Comparison of ENCODE assay signal across 7 cellular contexts in the genomic region with DNA sequence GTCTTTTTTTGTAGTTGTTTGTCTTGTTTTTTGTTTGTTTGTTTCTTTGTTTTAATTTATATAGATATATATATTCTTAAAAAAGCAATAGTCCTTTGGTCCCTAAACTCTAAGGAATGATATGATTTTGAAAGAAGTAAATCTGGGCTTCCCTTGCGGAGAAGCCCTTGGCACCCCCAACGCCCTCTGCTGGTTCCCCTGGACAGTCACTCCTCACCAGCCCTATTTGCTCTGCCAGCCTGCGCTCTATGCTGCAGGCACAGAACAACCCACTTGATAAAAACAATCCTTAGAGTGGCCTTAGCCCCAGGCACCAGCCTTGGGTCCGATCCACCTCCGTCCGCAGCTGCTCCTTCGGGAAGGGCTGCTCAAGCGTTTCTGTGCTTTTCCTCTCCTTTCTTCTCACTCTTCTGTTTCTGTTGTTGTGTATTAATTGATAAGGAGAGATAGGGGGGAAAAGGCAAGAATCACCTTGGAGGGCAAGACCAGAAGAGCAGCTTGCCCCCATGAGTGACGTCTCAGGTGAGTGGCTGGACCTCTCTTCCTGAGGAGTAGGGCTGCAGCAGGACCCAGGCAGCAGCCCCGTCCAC. TPM values are rescaled to one million over a fixed set of nuclear protein-coding genes. Genes with fewer than 3 reads are reported as not detected.
DNase-seq lines count a peak whose midpoint lies in the region; ATAC-seq and TF ChIP-seq lines count a peak whose summit lies in the region.

No MANE protein-coding gene starts in this region.

- TF ChIP-seq POLR2A in spleen (IDR thresholded peaks at IDR 0.05): no peak

- no peaks in the 10 kb centered on the region for H3K27me3 ChIP-seq in spleen (replicated peaks in 1 of 7)

- intact Hi-C loops in spleen (cut with DNase I; ENCODE audit: low total_unique reads): no loop called here

- no peak overlapping the region for H3K27ac ChIP-seq in spleen

- TF ChIP-seq CTCF in GM12864 (IDR thresholded peaks at IDR 0.05; ENCODE audit: low read depth, low read length, missing control alignments) (peak; percentile 67), fibroblast of mammary gland (conservative IDR thresholded peaks at IDR 0.05; ENCODE audit: control insufficient read depth, insufficient read depth, low read depth, low read length) (peak; percentile 44), spleen (IDR thresholded peaks at IDR 0.05 in 8 of 11, conservative IDR thresholded peaks at IDR 0.05 in 3 of 11) (peak in 10 of 11 experiments; percentile 24 to 76 (median 58)), omental fat pad (IDR thresholded peaks at IDR 0.05) (no peak)

- H3K36me3 ChIP-seq in spleen: no peaks in the 10 kb centered on the region

- H3K4me1 ChIP-seq in spleen: no peaks in the 10 kb centered on the region

- H3K9me3 ChIP-seq in spleen: no peaks in the 10 kb centered on the region

- ATAC-seq in omental fat pad (ENCODE audit: low FRiP score) (no peak), GM19455 (IDR thresholded peaks at IDR 0.05; ENCODE audit: unreplicated experiment) (no peak)

- WGBS in spleen, 5 donors: 58 to 66% (median 64%) methylated on average over 10 of the region's 10 CpGs

- H3K4me3 ChIP-seq in GM12864 (ENCODE audit: low read depth, low read length): no peak overlapping the region
- no peak overlapping the region for H3K4me3 ChIP-seq in fibroblast of mammary gland (ENCODE audit: control insufficient read depth, low read depth, low read length)
- no peak overlapping the region for H3K4me3 ChIP-seq in spleen

- no peak for DNase-seq in GM12864 (ENCODE audit: low read depth)
- peak; percentile 36 for DNase-seq in NCI-H69 (lab: John Stamatoyannopoulos, UW)
- DNase-seq in activated T-cell treated with anti-CD3 and anti-CD28 coated beads for 1 hour (ENCODE audit: low read depth): peak; percentile 38
- no peak for DNase-seq in fibroblast of mammary gland (ENCODE audit: low read depth)
- DNase-seq in spleen: no peak
- DNase-seq in omental fat pad (ENCODE audit: low spot score): no peak

RNA-seq across cellular contexts. Expression of a gene that starts 13.7 kb away (rescaled TPM):
- 10 to 100 TPM; 54.8 to 77.6 (median 70.3) TPM for total RNA-seq in spleen
- polyA plus RNA-seq in spleen: 10 to 100 TPM; 43.9 to 99.5 (median 67.9) TPM
- total RNA-seq in omental fat pad: 10 to 100 TPM; 52.4 to 65.7 (median 59.4) TPM

RNA-seq across cellular contexts. Expression of a gene that starts 33.9 kb away (rescaled TPM):
- total RNA-seq in spleen: 1 to 10 TPM; 1.7 to 7.5 (median 2.8) TPM
- 1 to 10 TPM; 4.4 to 9.2 (median 8.1) TPM for polyA plus RNA-seq in spleen
- 1 to 10 TPM; 1.3 to 4.9 (median 1.9) TPM for total RNA-seq in omental fat pad

RNA-seq across cellular contexts. Expression of a gene that starts 55.0 kb away (rescaled TPM):
- total RNA-seq in spleen: 100 to 1,000 TPM; 333 to 543 (median 379) TPM
- polyA plus RNA-seq in spleen: 100 to 1,000 TPM; 156 to 250 (median 187) TPM
- total RNA-seq in omental fat pad: 100 to 1,000 TPM; 200 to 534 (median 205) TPM

Comparison
In these comparisons a context has a peak if more than half of its experiments do, and no peak if none do; other contexts are left out.
1. DNase-seq: peak in NCI-H69 (single experiment) and activated T-cell treated with anti-CD3 and anti-CD28 coated beads for 1 hour (single experiment); none in GM12864 (single experiment), fibroblast of mammary gland (single experiment), spleen (single experiment) and omental fat pad (single experiment).
2. CTCF ChIP-seq: peak in GM12864 (single experiment), fibroblast of mammary gland (single experiment) and spleen (10 of 11); none in omental fat pad (0 of 3).